Comparison of ENCODE assay signal across 2 cellular contexts in the genomic region with DNA sequence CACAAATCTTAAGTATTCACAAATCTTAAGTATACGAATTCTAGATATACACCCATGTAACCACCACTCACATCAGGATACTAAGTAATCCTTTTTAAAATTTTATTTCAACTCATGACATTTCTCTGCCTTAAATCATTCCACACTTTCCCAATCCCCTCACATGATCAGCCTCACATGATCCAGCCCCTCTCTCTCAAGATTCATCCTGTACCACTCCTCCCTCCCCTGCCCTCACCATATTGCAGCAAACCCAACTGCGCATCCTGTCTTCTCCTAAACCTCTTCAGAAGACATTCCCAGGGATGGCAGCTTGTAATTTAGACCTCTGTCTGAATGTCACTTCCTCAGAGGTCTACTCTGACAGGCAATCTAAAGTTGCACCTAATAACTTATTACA.
TF ChIP-seq lines count a peak whose summit lies in the region.

No MANE protein-coding gene starts in this region.

TF ChIP-seq in A549, 52 proteins besides CTCF, POLR2A, EP300 and RAD21 (continued from another document):
- TF ChIP-seq, protein P1, sequence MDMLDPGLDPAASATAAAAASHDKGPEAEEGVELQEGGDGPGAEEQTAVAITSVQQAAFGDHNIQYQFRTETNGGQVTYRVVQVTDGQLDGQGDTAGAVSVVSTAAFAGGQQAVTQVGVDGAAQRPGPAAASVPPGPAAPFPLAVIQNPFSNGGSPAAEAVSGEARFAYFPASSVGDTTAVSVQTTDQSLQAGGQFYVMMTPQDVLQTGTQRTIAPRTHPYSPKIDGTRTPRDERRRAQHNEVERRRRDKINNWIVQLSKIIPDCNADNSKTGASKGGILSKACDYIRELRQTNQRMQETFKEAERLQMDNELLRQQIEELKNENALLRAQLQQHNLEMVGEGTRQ (IDR thresholded peaks at IDR 0.05), result peak; percentile 94

TF ChIP-seq in WTC11, 78 proteins besides CTCF, POLR2A, EP300 and RAD21 (continued from another document):
- TF ChIP-seq, protein P2, sequence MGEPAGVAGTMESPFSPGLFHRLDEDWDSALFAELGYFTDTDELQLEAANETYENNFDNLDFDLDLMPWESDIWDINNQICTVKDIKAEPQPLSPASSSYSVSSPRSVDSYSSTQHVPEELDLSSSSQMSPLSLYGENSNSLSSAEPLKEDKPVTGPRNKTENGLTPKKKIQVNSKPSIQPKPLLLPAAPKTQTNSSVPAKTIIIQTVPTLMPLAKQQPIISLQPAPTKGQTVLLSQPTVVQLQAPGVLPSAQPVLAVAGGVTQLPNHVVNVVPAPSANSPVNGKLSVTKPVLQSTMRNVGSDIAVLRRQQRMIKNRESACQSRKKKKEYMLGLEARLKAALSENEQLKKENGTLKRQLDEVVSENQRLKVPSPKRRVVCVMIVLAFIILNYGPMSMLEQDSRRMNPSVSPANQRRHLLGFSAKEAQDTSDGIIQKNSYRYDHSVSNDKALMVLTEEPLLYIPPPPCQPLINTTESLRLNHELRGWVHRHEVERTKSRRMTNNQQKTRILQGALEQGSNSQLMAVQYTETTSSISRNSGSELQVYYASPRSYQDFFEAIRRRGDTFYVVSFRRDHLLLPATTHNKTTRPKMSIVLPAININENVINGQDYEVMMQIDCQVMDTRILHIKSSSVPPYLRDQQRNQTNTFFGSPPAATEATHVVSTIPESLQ (CRISPR knock-in tag; IDR thresholded peaks at IDR 0.05), result no peak
TF ChIP-seq in WTC11: peak in this region for 2.
